10 cellular contexts compared by ENCODE assay signal in genomic region chr22:25076281-25076680, GRCh38.
DNase-seq lines count a peak whose midpoint lies in the region; ATAC-seq and TF ChIP-seq lines count a peak whose summit lies in the region.
"Had no signal": no experiment of that assay in that cellular context is flagged by ENCODE, and none has a peak within 500 bp of the region (broad histone marks: within the 10 kb centered on the region; RNA-seq: fewer than 3 reads in every experiment).

No MANE protein-coding gene starts in this region.

- no peak for DNase-seq in activated CD4-positive, alpha-beta T cell treated with anti-CD3 and anti-CD28 coated beads, Interleukin-2, amount 10 ng/mL, durations not matched to agents 7 days and 5 days
- peak; percentile 54 for DNase-seq in activated naive CD8-positive, alpha-beta T cell treated with anti-CD3 and anti-CD28 coated beads, Interleukin-2, amount 50 U/mL, for 16 hours (ENCODE audit: low read depth, low spot score)
- peak; percentile 49 to 65 for DNase-seq in stimulated activated CD4-positive, alpha-beta T cell treated with anti-CD3 and anti-CD28 coated beads, Interleukin-4, amount 100 ng/mL, for 4 hours
- DNase-seq in NCI-H2227 (lab: John Stamatoyannopoulos, UW; ENCODE audit: unreplicated experiment) = no peak
- DNase-seq in esophagus muscularis mucosa (ENCODE audit: extremely low spot score) = no peak
- DNase-seq: Calu3, HFFc6 had no signal

- H3K4me3 ChIP-seq in HEK293 (ENCODE audit: low read depth, low read length) (no peak overlapping the region), esophagus muscularis mucosa (no peak overlapping the region)

- no peak for ATAC-seq in GM19452 (IDR thresholded peaks at IDR 0.05; ENCODE audit: unreplicated experiment)
- ATAC-seq in HG03108 (IDR thresholded peaks at IDR 0.05; ENCODE audit: unreplicated experiment) = no peak

- no peaks in the 10 kb centered on the region for H3K27me3 ChIP-seq in esophagus muscularis mucosa

- TF ChIP-seq CTCF in HEK293 (tag by site-specific recombination; IDR thresholded peaks at IDR 0.05) (no peak), esophagus muscularis mucosa (IDR thresholded peaks at IDR 0.05) (no peak)

- H3K36me3 Mint-ChIP-seq in activated CD4-positive, alpha-beta T cell treated with anti-CD3 and anti-CD28 coated beads, Interleukin-2, amount 10 ng/mL, durations not matched to agents 7 days and 5 days (ENCODE audit: low read depth) = peaks cover 27% of the 10 kb centered on the region

- H3K9me3 ChIP-seq in HEK293 (ENCODE audit: control insufficient read depth, insufficient read depth, low read depth, low read length) (no peaks in the 10 kb centered on the region), esophagus muscularis mucosa (no peaks in the 10 kb centered on the region)

- no peak for TF ChIP-seq EP300 in esophagus muscularis mucosa (IDR thresholded peaks at IDR 0.05)

- peak overlapping the region; percentile 89 for H3K27ac Mint-ChIP-seq in activated CD4-positive, alpha-beta T cell treated with anti-CD3 and anti-CD28 coated beads, Interleukin-2, amount 10 ng/mL, durations not matched to agents 7 days and 5 days
- H3K27ac Mint-ChIP-seq: HFFc6 had no signal

- intact Hi-C loops in esophagus muscularis mucosa (cut with DNase I) = no loop called here

- peaks cover 82% of the 10 kb centered on the region for H3K4me1 Mint-ChIP-seq in activated CD4-positive, alpha-beta T cell treated with anti-CD3 and anti-CD28 coated beads, Interleukin-2, amount 10 ng/mL, durations not matched to agents 7 days and 5 days

- H3K36me3 ChIP-seq in HEK293 (ENCODE audit: control insufficient read depth in 2 of 2, insufficient read depth in 1 of 2, low read length in 2 of 2) (no peaks in the 10 kb centered on the region), esophagus muscularis mucosa (no peaks in the 10 kb centered on the region)

- POLR2A ChIA-PET in HEK293 (lab: Yijun Ruan, JAX) = no interaction called here
- POLR2A ChIA-PET in activated CD4-positive, alpha-beta T cell treated with anti-CD3 and anti-CD28 coated beads, Interleukin-2, amount 10 ng/mL, durations not matched to agents 7 days and 5 days (lab: Charles Lee) = no interaction called here

- CTCF ChIA-PET in HEK293 (lab: Yijun Ruan, JAX) = interaction anchor here (0.5 to 1.9 kb wide), 10 partner anchors 17 to 829 kb away, joined by 3 to 9 read pairs (median 6); no protein-coding TSS in a partner anchor
- CTCF ChIA-PET in activated CD4-positive, alpha-beta T cell treated with anti-CD3 and anti-CD28 coated beads, Interleukin-2, amount 10 ng/mL, durations not matched to agents 7 days and 5 days (lab: Charles Lee) = interaction anchor here (0.6 to 1.8 kb wide), 6 partner anchors 11 to 1198 kb away, joined by 3 to 7 read pairs (median 3); no protein-coding TSS in a partner anchor

- H3K27me3 Mint-ChIP-seq in activated CD4-positive, alpha-beta T cell treated with anti-CD3 and anti-CD28 coated beads, Interleukin-2, amount 10 ng/mL, durations not matched to agents 7 days and 5 days = no peaks in the 10 kb centered on the region

- H3K27ac ChIP-seq in HEK293 (ENCODE audit: extremely low read depth, low read depth, low read length) = no peak overlapping the region
- H3K27ac ChIP-seq in esophagus muscularis mucosa (replicated peaks in 1 of 4) = no peak overlapping the region

- peak overlapping the region; percentile 64 for H3K4me3 Mint-ChIP-seq in activated CD4-positive, alpha-beta T cell treated with anti-CD3 and anti-CD28 coated beads, Interleukin-2, amount 10 ng/mL, durations not matched to agents 7 days and 5 days
- H3K4me3 Mint-ChIP-seq: HFFc6 had no signal

- H3K4me1 ChIP-seq in HEK293 (ENCODE audit: control insufficient read depth, insufficient read depth, low read length) = no peaks in the 10 kb centered on the region
- H3K4me1 ChIP-seq in esophagus muscularis mucosa = peaks cover 0 to 14% (median 10%) of the 10 kb centered on the region in 4 donors

- no peaks in the 10 kb centered on the region for H3K9me3 Mint-ChIP-seq in activated CD4-positive, alpha-beta T cell treated with anti-CD3 and anti-CD28 coated beads, Interleukin-2, amount 10 ng/mL, durations not matched to agents 7 days and 5 days

- WGBS in esophagus muscularis mucosa = 58% methylated on average over 5 of the region's 5 CpGs

- no peak for TF ChIP-seq POLR2A in esophagus muscularis mucosa (IDR thresholded peaks at IDR 0.05; ENCODE audit: low read depth)

TF ChIP-seq in HEK293, 187 proteins besides CTCF, POLR2A, EP300 and RAD21:
- TF ChIP-seq ZNF341 (tag by site-specific recombination; IDR thresholded peaks at IDR 0.05; ENCODE audit: low read depth) = no peak
- peak; percentile 43; the same call in 1 of the 2 replicates for TF ChIP-seq SCRT1 (tag by site-specific recombination; IDR thresholded peaks at IDR 0.05; ENCODE audit: borderline replicate concordance)
- TF ChIP-seq ZNF664 (tag by site-specific recombination; IDR thresholded peaks at IDR 0.05) = no peak
- TF ChIP-seq SCRT2 (tag by site-specific recombination; IDR thresholded peaks at IDR 0.05) = peak; percentile 93
- TF ChIP-seq ZNF211 (tag by site-specific recombination; IDR thresholded peaks at IDR 0.05; ENCODE audit: low read depth) = no peak

Comparison
In these comparisons a context has a peak if more than half of its experiments do, and no peak if none do; other contexts are left out.
1. DNase-seq: peak in activated naive CD8-positive, alpha-beta T cell treated with anti-CD3 and anti-CD28 coated beads, Interleukin-2, amount 50 U/mL, for 16 hours (single experiment) and stimulated activated CD4-positive, alpha-beta T cell treated with anti-CD3 and anti-CD28 coated beads, Interleukin-4, amount 100 ng/mL, for 4 hours (2 of 2); none in activated CD4-positive, alpha-beta T cell treated with anti-CD3 and anti-CD28 coated beads, Interleukin-2, amount 10 ng/mL, durations not matched to agents 7 days and 5 days (single experiment), NCI-H2227 (single experiment) and esophagus muscularis mucosa (single experiment).